Comparison of ENCODE assay signal across 1 cellular context in the genomic region with DNA sequence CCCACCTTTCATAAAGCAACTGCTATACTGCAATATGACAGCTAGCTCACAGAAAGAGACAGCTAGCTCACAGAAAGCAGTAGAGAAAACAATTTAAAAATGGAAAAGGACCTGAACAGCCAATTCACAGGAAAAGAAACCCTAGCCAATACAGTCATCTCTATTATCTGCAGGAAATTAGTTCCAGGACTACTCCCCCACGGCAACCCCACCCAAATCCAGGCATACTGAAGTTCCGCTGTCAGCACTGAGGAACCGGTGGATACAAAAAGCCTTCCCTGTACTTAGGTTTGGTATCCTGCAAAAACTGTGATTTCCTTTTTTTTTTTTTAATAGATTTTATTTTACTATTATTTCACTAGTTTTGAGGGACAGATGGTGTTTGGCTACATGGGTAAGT.
TF ChIP-seq lines count a peak whose summit lies in the region.

No MANE protein-coding gene starts in this region.

TF ChIP-seq in HEK293T, 16 proteins besides CTCF, POLR2A, EP300 and RAD21 (continued from another document):
- TF ChIP-seq, protein P1, sequence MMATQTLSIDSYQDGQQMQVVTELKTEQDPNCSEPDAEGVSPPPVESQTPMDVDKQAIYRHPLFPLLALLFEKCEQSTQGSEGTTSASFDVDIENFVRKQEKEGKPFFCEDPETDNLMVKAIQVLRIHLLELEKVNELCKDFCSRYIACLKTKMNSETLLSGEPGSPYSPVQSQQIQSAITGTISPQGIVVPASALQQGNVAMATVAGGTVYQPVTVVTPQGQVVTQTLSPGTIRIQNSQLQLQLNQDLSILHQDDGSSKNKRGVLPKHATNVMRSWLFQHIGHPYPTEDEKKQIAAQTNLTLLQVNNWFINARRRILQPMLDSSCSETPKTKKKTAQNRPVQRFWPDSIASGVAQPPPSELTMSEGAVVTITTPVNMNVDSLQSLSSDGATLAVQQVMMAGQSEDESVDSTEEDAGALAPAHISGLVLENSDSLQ (IDR thresholded peaks at IDR 0.05): no peak
- TF ChIP-seq FOXK2 (IDR thresholded peaks at IDR 0.05) (no peak), ZNF384 (IDR thresholded peaks at IDR 0.05) (no peak)
